In genomic region chr22:46150615-46151423, GRCh38 we compare ENCODE assay signal across 8 cellular contexts. TPM values are rescaled to one million over a fixed set of nuclear protein-coding genes. Genes with fewer than 3 reads are reported as not detected.
DNase-seq lines count a peak whose midpoint lies in the region; ATAC-seq and TF ChIP-seq lines count a peak whose summit lies in the region.

No MANE protein-coding gene starts in this region.

- H3K4me1 ChIP-seq in liver (ENCODE audit: control insufficient read depth in 4 of 4, insufficient read depth in 4 of 4, low read length in 3 of 4): peaks cover 7 to 76% (median 57%) of the 10 kb centered on the region in 4 donors

- TF ChIP-seq RAD21 in liver (IDR thresholded peaks at IDR 0.05): no peak

- POLR2A ChIA-PET in activated B cell treated with CpG ODN at 0.5 μM for 24 hours (lab: Charles Lee): interaction anchor here (0.6 to 1.8 kb wide), 9 partner anchors 21 to 145 kb away, joined by 3 to 12 read pairs (median 4); partner anchors contain the start of genes CDPF1, GTSE1 and TTC38

- no peaks in the 10 kb centered on the region for H3K9me3 Mint-ChIP-seq in activated B cell treated with CpG ODN at 0.5 μM for 24 hours

- H3K4me3 Mint-ChIP-seq in activated B cell treated with CpG ODN at 0.5 μM for 24 hours: peak overlapping the region; percentile 84

- H3K9ac ChIP-seq in liver (ENCODE audit: low read depth in 1 of 2, low read length in 2 of 2): peak overlapping the region; percentile 68 to 77

- CTCF ChIA-PET in activated B cell treated with CpG ODN at 0.5 μM for 24 hours (lab: Charles Lee): no interaction called here

- peak; percentile 72 for DNase-seq in activated B cell treated with CpG ODN at 0.5 μM for 24 hours
- DNase-seq in cerebellum (ENCODE audit: low spot score): peak; percentile 49
- DNase-seq in stimulated activated CD8-positive, alpha-beta memory T cell treated with anti-CD3 and anti-CD28 coated beads, Interleukin-12 subunit alpha, Interleukin-12 subunit beta, amount 100 ng/mL, for 1 hour (ENCODE audit: low read depth): peak; percentile 20
- DNase-seq in AG08395 (ENCODE audit: low spot score): no peak

- TF ChIP-seq CTCF in 22Rv1 (IDR thresholded peaks at IDR 0.05) (no peak), activated B cell treated with CpG ODN at 0.5 μM for 24 hours (IDR thresholded peaks at IDR 0.05) (no peak), liver (IDR thresholded peaks at IDR 0.05; ENCODE audit: low read depth, low read length, missing input control) (no peak)

- peak overlapping the region; percentile 73 for H3K27ac Mint-ChIP-seq in activated B cell treated with CpG ODN at 0.5 μM for 24 hours

- peak; percentile 39 for TF ChIP-seq POLR2A in GM19193 (IDR thresholded peaks at IDR 0.05; ENCODE audit: extremely low read depth, insufficient read depth, insufficient read length)

- WGBS in liver: under 1% methylated on average over 105 of the region's 105 CpGs

- H3K9me3 ChIP-seq in liver (ENCODE audit: control insufficient read depth in 4 of 4, low read length in 3 of 4): no peaks in the 10 kb centered on the region

- H3K27me3 ChIP-seq in liver (ENCODE audit: control insufficient read depth in 4 of 4, insufficient read depth in 4 of 4, low read length in 3 of 4): no peaks in the 10 kb centered on the region

- H3K4me1 Mint-ChIP-seq in activated B cell treated with CpG ODN at 0.5 μM for 24 hours: peaks cover 23% of the 10 kb centered on the region

- H3K27me3 Mint-ChIP-seq in activated B cell treated with CpG ODN at 0.5 μM for 24 hours: no peaks in the 10 kb centered on the region

- H3K36me3 ChIP-seq in liver (ENCODE audit: control insufficient read depth in 4 of 4, insufficient read depth in 3 of 4, low read depth in 1 of 4, low read length in 3 of 4): peaks cover 0 to 2% (median 0%) of the 10 kb centered on the region in 4 donors

- H3K27ac ChIP-seq in 22Rv1 (peak overlapping the region; percentile 46; the same call in 1 of the 2 replicates), liver (ENCODE audit: low read depth in 1 of 2, low read length in 2 of 2) (peak overlapping the region; percentile 87)

- intact Hi-C loops in activated B cell treated with CpG ODN at 0.5 μM for 24 hours (cut with micrococcal nuclease): loop anchor here (1.0 to 5.0 kb wide), 4 partner anchors 22 to 586 kb away; partner anchors contain the start of genes CDPF1, CERK and GTSE1

- ATAC-seq in HG03432 (IDR thresholded peaks at IDR 0.05; ENCODE audit: unreplicated experiment) (peak; percentile 27), activated B cell treated with CpG ODN at 0.5 μM for 24 hours (ENCODE audit: low read depth) (peak; percentile 44)

- peak overlapping the region; percentile 84 to 90 (median 85) for H3K4me3 ChIP-seq in liver (ENCODE audit: low read depth in 1 of 3, low read length in 3 of 3)

- peaks cover 16% of the 10 kb centered on the region for H3K36me3 Mint-ChIP-seq in activated B cell treated with CpG ODN at 0.5 μM for 24 hours (ENCODE audit: low read depth)

TF ChIP-seq in liver, 16 proteins besides CTCF, POLR2A, EP300 and RAD21:
- TF ChIP-seq MAX (IDR thresholded peaks at IDR 0.05) (no peak), RXRA (IDR thresholded peaks at IDR 0.05) (no peak), HNF4A (conservative IDR thresholded peaks at IDR 0.05) (no peak), JUND (IDR thresholded peaks at IDR 0.05) (no peak), NR2F2 (IDR thresholded peaks at IDR 0.05) (no peak), YY1 (IDR thresholded peaks at IDR 0.05) (no peak), GABPA (IDR thresholded peaks at IDR 0.05 in 1 of 2, conservative IDR thresholded peaks at IDR 0.05 in 1 of 2) (no peak), HNF4G (IDR thresholded peaks at IDR 0.05) (no peak), ZBTB33 (IDR thresholded peaks at IDR 0.05) (no peak), EGR1 (IDR thresholded peaks at IDR 0.05; ENCODE audit: low read depth in 2 of 2) (no peak), FOXA2 (IDR thresholded peaks at IDR 0.05) (no peak), TAF1 (conservative IDR thresholded peaks at IDR 0.05) (no peak), SP1 (IDR thresholded peaks at IDR 0.05) (no peak), ATF3 (IDR thresholded peaks at IDR 0.05) (no peak), FOXA1 (IDR thresholded peaks at IDR 0.05) (no peak)
- TF ChIP-seq, protein P1, sequence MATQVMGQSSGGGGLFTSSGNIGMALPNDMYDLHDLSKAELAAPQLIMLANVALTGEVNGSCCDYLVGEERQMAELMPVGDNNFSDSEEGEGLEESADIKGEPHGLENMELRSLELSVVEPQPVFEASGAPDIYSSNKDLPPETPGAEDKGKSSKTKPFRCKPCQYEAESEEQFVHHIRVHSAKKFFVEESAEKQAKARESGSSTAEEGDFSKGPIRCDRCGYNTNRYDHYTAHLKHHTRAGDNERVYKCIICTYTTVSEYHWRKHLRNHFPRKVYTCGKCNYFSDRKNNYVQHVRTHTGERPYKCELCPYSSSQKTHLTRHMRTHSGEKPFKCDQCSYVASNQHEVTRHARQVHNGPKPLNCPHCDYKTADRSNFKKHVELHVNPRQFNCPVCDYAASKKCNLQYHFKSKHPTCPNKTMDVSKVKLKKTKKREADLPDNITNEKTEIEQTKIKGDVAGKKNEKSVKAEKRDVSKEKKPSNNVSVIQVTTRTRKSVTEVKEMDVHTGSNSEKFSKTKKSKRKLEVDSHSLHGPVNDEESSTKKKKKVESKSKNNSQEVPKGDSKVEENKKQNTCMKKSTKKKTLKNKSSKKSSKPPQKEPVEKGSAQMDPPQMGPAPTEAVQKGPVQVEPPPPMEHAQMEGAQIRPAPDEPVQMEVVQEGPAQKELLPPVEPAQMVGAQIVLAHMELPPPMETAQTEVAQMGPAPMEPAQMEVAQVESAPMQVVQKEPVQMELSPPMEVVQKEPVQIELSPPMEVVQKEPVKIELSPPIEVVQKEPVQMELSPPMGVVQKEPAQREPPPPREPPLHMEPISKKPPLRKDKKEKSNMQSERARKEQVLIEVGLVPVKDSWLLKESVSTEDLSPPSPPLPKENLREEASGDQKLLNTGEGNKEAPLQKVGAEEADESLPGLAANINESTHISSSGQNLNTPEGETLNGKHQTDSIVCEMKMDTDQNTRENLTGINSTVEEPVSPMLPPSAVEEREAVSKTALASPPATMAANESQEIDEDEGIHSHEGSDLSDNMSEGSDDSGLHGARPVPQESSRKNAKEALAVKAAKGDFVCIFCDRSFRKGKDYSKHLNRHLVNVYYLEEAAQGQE (IDR thresholded peaks at IDR 0.05): no peak

RNA-seq across cellular contexts. Expression of gene PPARA, which starts 0.5 kb away (rescaled TPM):
- 17.7 and 23.0 TPM in 2 replicates for total RNA-seq in activated B cell treated with CpG ODN at 0.5 μM for 24 hours
- total RNA-seq in cerebellum: 9.1 TPM
- 10 to 100 TPM; 47.5 to 78.8 TPM for total RNA-seq in liver
- 10 to 100 TPM; 31.2 to 35.1 TPM for polyA plus RNA-seq in liver
